21 cellular contexts compared by ENCODE assay signal in genomic region chr14:58816416-58817115, GRCh38.
"Had no signal": no experiment of that assay in that cellular context is flagged by ENCODE, and none has a peak within 500 bp of the region (broad histone marks: within the 10 kb centered on the region; RNA-seq: fewer than 3 reads in every experiment).

No MANE protein-coding gene starts in this region.

- ATAC-seq: activated CD8-positive, alpha-beta T cell treated with anti-CD3 and anti-CD28 coated beads for 36 hours; activated T-cell treated with anti-CD3 and anti-CD28 coated beads, Interleukin-2, amount 50 U/mL, for 4 hours; body of pancreas; gastrocnemius medialis; heart left ventricle; lower lobe of right lung had no signal

- DNase-seq: activated CD4-positive, alpha-beta T cell treated with anti-CD3 and anti-CD28 coated beads for 4 hours; activated CD8-positive, alpha-beta T cell treated with anti-CD3 and anti-CD28 coated beads for 36 hours; activated effector memory CD4-positive, alpha-beta T cell treated with Interleukin-2 at 50 U/mL for 16 hours; activated T-cell treated with anti-CD3 and anti-CD28 coated beads, Interleukin-2, amount 50 U/mL, for 4 hours; amniotic stem cell; body of pancreas; effector memory CD4-positive, alpha-beta T cell; gastrocnemius medialis; heart left ventricle; immature natural killer cell; left cardiac atrium; lower lobe of right lung; stimulated activated CD4-positive, alpha-beta T cell treated with anti-CD3 and anti-CD28 coated beads, Interleukin-15, amount 100 ng/mL, for 24 hours; stimulated activated CD4-positive, alpha-beta T cell treated with anti-CD3 and anti-CD28 coated beads, Interleukin-4, amount 100 ng/mL, for 1 hour; stimulated activated naive CD4-positive, alpha-beta T cell; T-helper 2 cell; trophoblast cell had no signal

- H3K27me3 ChIP-seq: body of pancreas, gastrocnemius medialis, heart left ventricle, neutrophil had no signal

- H3K36me3 Mint-ChIP-seq: activated naive CD8-positive, alpha-beta T cell; immature natural killer cell; mesothelial cell of epicardium had no signal

- H3K27me3 Mint-ChIP-seq: activated CD8-positive, alpha-beta T cell treated with anti-CD3 and anti-CD28 coated beads for 36 hours; activated naive CD8-positive, alpha-beta T cell had no signal

- H3K4me1 Mint-ChIP-seq: central memory CD8-positive, alpha-beta T cell; immature natural killer cell had no signal

- H3K27ac ChIP-seq: body of pancreas, gastrocnemius medialis, lower lobe of right lung, neutrophil had no signal

- H3K27ac Mint-ChIP-seq: activated CD8-positive, alpha-beta T cell treated with anti-CD3 and anti-CD28 coated beads for 36 hours; activated naive CD8-positive, alpha-beta T cell; immature natural killer cell; mesothelial cell of epicardium had no signal

- H3K4me3 Mint-ChIP-seq: activated CD8-positive, alpha-beta T cell treated with anti-CD3 and anti-CD28 coated beads for 36 hours; activated naive CD8-positive, alpha-beta T cell; activated T-cell treated with anti-CD3 and anti-CD28 coated beads, Interleukin-2, amount 50 U/mL, for 4 hours; central memory CD8-positive, alpha-beta T cell; immature natural killer cell; mesothelial cell of epicardium had no signal

- H3K9me3 Mint-ChIP-seq: activated CD8-positive, alpha-beta T cell treated with anti-CD3 and anti-CD28 coated beads for 36 hours; activated T-cell treated with anti-CD3 and anti-CD28 coated beads, Interleukin-2, amount 50 U/mL, for 4 hours; central memory CD8-positive, alpha-beta T cell; mesothelial cell of epicardium had no signal
